Comparison of ENCODE assay signal across 9 cellular contexts in genomic region chr10:89086801-89087513, GRCh38.
DNase-seq lines count a peak whose midpoint lies in the region; ATAC-seq, FAIRE-seq and TF ChIP-seq lines count a peak whose summit lies in the region.
"Had no signal": no experiment of that assay in that cellular context is flagged by ENCODE, and none has a peak within 500 bp of the region (broad histone marks: within the 10 kb centered on the region; RNA-seq: fewer than 3 reads in every experiment).

No MANE protein-coding gene starts in this region.

- H3K27me3 ChIP-seq in SJCRH30: no peaks in the 10 kb centered on the region
- H3K27me3 ChIP-seq in prostate gland (replicated peaks; ENCODE audit: insufficient read depth): no peaks in the 10 kb centered on the region
- H3K27me3 ChIP-seq in Karpas-422 (ENCODE audit: low read length): no peaks in the 10 kb centered on the region

- no peak for TF ChIP-seq CTCF in fibroblast of the aortic adventitia (IDR thresholded peaks at IDR 0.05; ENCODE audit: insufficient read depth, low read length)
- no peak for TF ChIP-seq CTCF in prostate gland (IDR thresholded peaks at IDR 0.05)
- no peak for TF ChIP-seq CTCF in D721Med (IDR thresholded peaks at IDR 0.05; ENCODE audit: insufficient read depth, missing control alignments)

- no peaks in the 10 kb centered on the region for H3K79me2 ChIP-seq in Karpas-422 (ENCODE audit: low read length)

- H3K9me2 ChIP-seq in Karpas-422 (replicated peaks; ENCODE audit: insufficient read depth, low read length): no peaks in the 10 kb centered on the region

- H3K27ac ChIP-seq in SJCRH30: peak overlapping the region; percentile 92
- no peak overlapping the region for H3K27ac ChIP-seq in prostate gland
- no peak overlapping the region for H3K27ac ChIP-seq in Karpas-422 (ENCODE audit: low read length)

- H3K4me3 ChIP-seq in SJCRH30 (peak overlapping the region; percentile 52), fibroblast of the aortic adventitia (ENCODE audit: low read depth, low read length) (no peak overlapping the region), prostate gland (no peak overlapping the region), Karpas-422 (ENCODE audit: low read length) (no peak overlapping the region)

- FAIRE-seq in D721Med (lab: Jason Lieb, UNC): no peak

- H3K9me3 ChIP-seq in SJCRH30 (replicated peaks): no peaks in the 10 kb centered on the region
- H3K9me3 ChIP-seq in prostate gland: no peaks in the 10 kb centered on the region
- no peaks in the 10 kb centered on the region for H3K9me3 ChIP-seq in Karpas-422 (ENCODE audit: low read length)

- H4K20me1 ChIP-seq in Karpas-422 (ENCODE audit: insufficient read depth, low read depth, low read length): no peaks in the 10 kb centered on the region

- ATAC-seq in sciatic nerve (peak; percentile 97), GM18517 (IDR thresholded peaks at IDR 0.05; ENCODE audit: unreplicated experiment) (no peak)

- no peak overlapping the region for H3K9ac ChIP-seq in Karpas-422 (ENCODE audit: low read length)

- no peak overlapping the region for H2AFZ ChIP-seq in Karpas-422 (ENCODE audit: low read length)

- intact Hi-C loops in sciatic nerve (cut with DNase I): no loop called here
- intact Hi-C loops in prostate gland (cut with DNase I): no loop called here

- peak; percentile 97 for DNase-seq in HCEC 1CT
- DNase-seq in SJCRH30: peak; percentile 63 to 73
- DNase-seq in fibroblast of the aortic adventitia (ENCODE audit: low read depth): peak; percentile 77
- DNase-seq in sciatic nerve (ENCODE audit: low spot score): peak; percentile 79
- DNase-seq in prostate gland (ENCODE audit: low spot score): no peak
- no peak for DNase-seq in D721Med (ENCODE audit: insufficient read length, low spot score)
- no peak for DNase-seq in Karpas-422
- DNase-seq: naive B cell had no signal

- no peaks in the 10 kb centered on the region for H3K36me3 ChIP-seq in SJCRH30
- no peaks in the 10 kb centered on the region for H3K36me3 ChIP-seq in prostate gland
- H3K36me3 ChIP-seq in Karpas-422 (ENCODE audit: insufficient read depth, low read length): no peaks in the 10 kb centered on the region

- peaks cover 9% of the 10 kb centered on the region for H3K4me1 ChIP-seq in SJCRH30
- H3K4me1 ChIP-seq in prostate gland (replicated peaks): no peaks in the 10 kb centered on the region
- H3K4me1 ChIP-seq in Karpas-422 (ENCODE audit: low read length): no peaks in the 10 kb centered on the region

- WGBS in prostate gland: 75% methylated on average over 13 of the region's 13 CpGs

- H3K4me2 ChIP-seq in Karpas-422 (ENCODE audit: low read depth, low read length, poor library complexity, severe bottlenecking): no peak overlapping the region

- no peak for TF ChIP-seq POLR2A in prostate gland (IDR thresholded peaks at IDR 0.05)

Comparison
In these comparisons a context has a peak if more than half of its experiments do, and no peak if none do; other contexts are left out.
1. DNase-seq: peak in HCEC 1CT (single experiment), SJCRH30 (2 of 2), fibroblast of the aortic adventitia (single experiment) and sciatic nerve (single experiment); none in prostate gland (single experiment), D721Med (single experiment) and Karpas-422 (single experiment).